22 cellular contexts compared by ENCODE assay signal in the genomic region with DNA sequence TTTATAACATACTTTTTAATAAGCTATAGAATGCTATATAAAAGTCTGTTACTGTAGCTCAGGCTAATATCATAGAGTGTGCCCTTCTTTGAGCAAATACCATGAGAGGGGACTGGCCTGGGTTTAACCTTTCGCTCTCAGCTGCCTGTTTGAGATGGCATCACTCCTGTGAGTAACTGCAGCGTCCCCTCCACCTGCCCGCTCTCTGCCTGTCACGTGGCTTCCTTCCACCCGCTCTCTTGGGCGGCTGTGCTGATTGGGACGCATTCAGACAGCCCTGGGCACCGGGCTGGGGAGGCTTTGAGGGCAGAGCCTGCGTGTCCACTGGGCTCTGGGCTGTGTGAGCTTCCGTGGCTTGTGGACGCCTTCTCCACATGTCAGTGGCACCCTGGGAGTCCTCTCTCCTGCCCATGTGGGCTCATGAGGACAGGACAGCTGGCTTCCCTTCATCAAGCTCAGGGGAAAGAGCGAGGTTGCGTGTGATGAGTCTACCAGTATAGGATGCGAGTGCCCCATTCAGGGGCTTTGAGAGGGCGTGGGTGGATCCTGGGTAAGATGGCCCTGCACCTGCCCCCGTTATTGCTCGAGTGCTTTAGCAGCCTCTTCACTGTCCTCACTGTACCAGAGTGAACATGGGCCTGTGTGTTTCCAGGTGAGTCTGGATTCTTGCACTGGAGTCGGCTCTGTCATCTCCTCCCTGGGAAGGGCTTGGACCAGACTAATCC. TPM values are rescaled to one million over a fixed set of nuclear protein-coding genes. Genes with fewer than 3 reads are reported as not detected.
A peak's percentile ranks its signal among the peaks of the same experiment; 100 is the strongest.
DNase-seq lines count a peak whose midpoint lies in the region; ATAC-seq and TF ChIP-seq lines count a peak whose summit lies in the region.
"Had no signal": no experiment of that assay in that cellular context is flagged by ENCODE, and none has a peak within 500 bp of the region (broad histone marks: within the 10 kb centered on the region; RNA-seq: fewer than 3 reads in every experiment).

No MANE protein-coding gene starts in this region.

- no peak overlapping the region for H4K91ac ChIP-seq in neuronal stem cell (ENCODE audit: low read depth, low read length, poor library complexity)

- ATAC-seq in activated T-helper 17 cell treated with anti-CD3 and anti-CD28 coated beads, Interleukin-2, amount 50 U/mL, for 72 hours (replicated peaks), result peak; percentile 12
- no peak for ATAC-seq in GM18907 (IDR thresholded peaks at IDR 0.05; ENCODE audit: unreplicated experiment)

- TF ChIP-seq CTCF in endothelial cell (IDR thresholded peaks at IDR 0.05; ENCODE audit: unreplicated experiment), result no peak

- H3K27me3 ChIP-seq in neuronal stem cell (ENCODE audit: control insufficient read depth in 3 of 3, insufficient read depth in 3 of 3, low read depth in 1 of 3, low read length in 3 of 3), result no peaks in the 10 kb centered on the region

- no peaks in the 10 kb centered on the region for H3K9me3 Mint-ChIP-seq in activated T-helper 17 cell treated with anti-CD3 and anti-CD28 coated beads, Interleukin-2, amount 50 U/mL, for 72 hours
- H3K9me3 Mint-ChIP-seq in endothelial cell (ENCODE audit: unreplicated experiment), result no peaks in the 10 kb centered on the region
- H3K9me3 Mint-ChIP-seq: H9, HFFc6 had no signal

- H4K8ac ChIP-seq in neuronal stem cell (ENCODE audit: low read depth, low read length), result peak overlapping the region; percentile 17

- no peak overlapping the region for H3K27ac Mint-ChIP-seq in activated T-helper 17 cell treated with anti-CD3 and anti-CD28 coated beads, Interleukin-2, amount 50 U/mL, for 72 hours
- H3K27ac Mint-ChIP-seq in endothelial cell (ENCODE audit: unreplicated experiment), result no peak overlapping the region
- H3K27ac Mint-ChIP-seq: CD4-positive, CD25-positive, alpha-beta regulatory T cell; HFFc6 had no signal

- peak overlapping the region; percentile 73 for H3K23ac ChIP-seq in neuronal stem cell (ENCODE audit: low read depth, low read length, poor library complexity)

- H2AK5ac ChIP-seq in neuronal stem cell (ENCODE audit: low read depth, low read length), result no peak overlapping the region

- H3K4me1 ChIP-seq in neuronal stem cell (ENCODE audit: control insufficient read depth in 2 of 2, insufficient read depth in 1 of 2, low read depth in 1 of 2, low read length in 2 of 2), result no peaks in the 10 kb centered on the region

- H2BK5ac ChIP-seq in neuronal stem cell (ENCODE audit: low read length), result no peak overlapping the region

- no peak overlapping the region for H2BK12ac ChIP-seq in neuronal stem cell (ENCODE audit: low read length)

- H3K4me1 Mint-ChIP-seq in activated T-helper 17 cell treated with anti-CD3 and anti-CD28 coated beads, Interleukin-2, amount 50 U/mL, for 72 hours, result no peaks in the 10 kb centered on the region
- H3K4me1 Mint-ChIP-seq in endothelial cell (ENCODE audit: unreplicated experiment), result no peaks in the 10 kb centered on the region
- H3K4me1 Mint-ChIP-seq: H9 had no signal

- no peaks in the 10 kb centered on the region for H3K27me3 Mint-ChIP-seq in activated T-helper 17 cell treated with anti-CD3 and anti-CD28 coated beads, Interleukin-2, amount 50 U/mL, for 72 hours
- peaks cover 9% of the 10 kb centered on the region for H3K27me3 Mint-ChIP-seq in endothelial cell (ENCODE audit: unreplicated experiment)
- H3K27me3 Mint-ChIP-seq: CD4-positive, CD25-positive, alpha-beta regulatory T cell had no signal

- H3K27ac ChIP-seq in neuronal stem cell (replicated peaks; ENCODE audit: low read length), result no peak overlapping the region
- H3K27ac ChIP-seq: GM23248, SK-N-MC had no signal

- H3K4me3 ChIP-seq in neuronal stem cell (ENCODE audit: low read length in 2 of 2), result no peak overlapping the region
- H3K4me3 ChIP-seq: GM23248, SK-N-MC had no signal

- WGBS in neuronal stem cell (ENCODE audit: extremely low coverage in 2 of 2, insufficient read length in 2 of 2, insufficient replicate concordance in 1 of 2), 2 donors, result no CpG with 5 or more reads among the region's 18 CpGs

- H3K79me1 ChIP-seq in neuronal stem cell (ENCODE audit: low read depth, low read length), result peaks cover 25% of the 10 kb centered on the region

- H2AFZ ChIP-seq in neuronal stem cell (ENCODE audit: low read length), result no peak overlapping the region
- H2AFZ ChIP-seq: GM23248 had no signal

- no peak overlapping the region for H3K4me2 ChIP-seq in neuronal stem cell (ENCODE audit: insufficient read depth, low read length, poor library complexity, severe bottlenecking)

- DNase-seq in endothelial cell (ENCODE audit: low spot score), result no peak
- DNase-seq in neuronal stem cell (ENCODE audit: low spot score), result no peak
- no peak for DNase-seq in SKM-1 (lab: John Stamatoyannopoulos, UW; ENCODE audit: unreplicated experiment)
- DNase-seq: CD4-positive, CD25-positive, alpha-beta regulatory T cell; COR-L47; DMS79; GM23248; H9; HFFc6; Karpas-422; NCI-H1048; NCI-H1417 treated with DMSO at 0.1 percent for 48 hours; NCI-H187; NCI-H2107; NCI-H446 treated with DMSO at 0.1 percent for 48 hours; NCI-H526 treated with DMSO at 0.1 percent for 48 hours; SHP77 had no signal

- peaks cover 0 to 3% of the 10 kb centered on the region in 2 donors for H3K9me3 ChIP-seq in neuronal stem cell (replicated peaks in 1 of 2; ENCODE audit: control insufficient read depth in 2 of 2, insufficient read depth in 1 of 2, low read depth in 1 of 2, low read length in 2 of 2)

- no peak overlapping the region for H3K4me3 Mint-ChIP-seq in activated T-helper 17 cell treated with anti-CD3 and anti-CD28 coated beads, Interleukin-2, amount 50 U/mL, for 72 hours
- H3K4me3 Mint-ChIP-seq in endothelial cell (ENCODE audit: unreplicated experiment), result peak overlapping the region; percentile 21
- H3K4me3 Mint-ChIP-seq: CD4-positive, CD25-positive, alpha-beta regulatory T cell; H9; HFFc6 had no signal

- no peak overlapping the region for H3K18ac ChIP-seq in neuronal stem cell (ENCODE audit: low read length)

- peaks cover 91% of the 10 kb centered on the region for H3K36me3 Mint-ChIP-seq in activated T-helper 17 cell treated with anti-CD3 and anti-CD28 coated beads, Interleukin-2, amount 50 U/mL, for 72 hours (ENCODE audit: low read depth)
- H3K36me3 Mint-ChIP-seq in endothelial cell (ENCODE audit: low read depth, unreplicated experiment), result peaks cover 62% of the 10 kb centered on the region

- H3K36me3 ChIP-seq in neuronal stem cell (replicated peaks in 1 of 2; ENCODE audit: control insufficient read depth in 2 of 2, insufficient read depth in 2 of 2, low read length in 2 of 2), result peaks cover 76 to 96% of the 10 kb centered on the region in 2 donors

- no peak overlapping the region for H3K9ac ChIP-seq in neuronal stem cell (ENCODE audit: low read depth, low read length, poor library complexity)
- H3K9ac ChIP-seq: GM23248 had no signal

- peak overlapping the region; percentile 17 for H2BK15ac ChIP-seq in neuronal stem cell (ENCODE audit: low read length)

- H3K4ac ChIP-seq in neuronal stem cell (ENCODE audit: low read length), result no peak overlapping the region

- H2BK120ac ChIP-seq in neuronal stem cell (ENCODE audit: low read depth, low read length), result no peak overlapping the region

- H3K14ac ChIP-seq in neuronal stem cell (ENCODE audit: low read length), result peak overlapping the region; percentile 56

RNA-seq across cellular contexts. Expression of a gene that starts 10.7 kb away (rescaled TPM):
- total RNA-seq in activated T-helper 17 cell treated with anti-CD3 and anti-CD28 coated beads, Interleukin-2, amount 50 U/mL, for 72 hours, result 10 to 100 TPM; 12.8 to 21.5 TPM
- 14.2 TPM for total RNA-seq in endothelial cell (ENCODE audit: unreplicated experiment)
- 0.14 TPM for polyA plus RNA-seq in neuronal stem cell (2013, experiment 1 of 2)
- polyA plus RNA-seq in neuronal stem cell (2013, experiment 2 of 2), result 0.25 TPM

RNA-seq across cellular contexts. Expression of a gene that starts 24.2 kb away (rescaled TPM):
- under 1 TPM; 0.13 to 0.22 TPM for total RNA-seq in activated T-helper 17 cell treated with anti-CD3 and anti-CD28 coated beads, Interleukin-2, amount 50 U/mL, for 72 hours
- total RNA-seq in endothelial cell (ENCODE audit: unreplicated experiment), result 149 TPM
- 0.13 TPM for polyA plus RNA-seq in neuronal stem cell (2013, experiment 1 of 2)
- polyA plus RNA-seq in neuronal stem cell (2013, experiment 2 of 2), result 0.08 TPM
- total RNA-seq: CD4-positive, CD25-positive, alpha-beta regulatory T cell; GM23248; M059J had no signal
- polyA plus RNA-seq: BJ; CD4-positive, CD25-positive, alpha-beta regulatory T cell; GM23248 had no signal

RNA-seq across cellular contexts. Expression of a gene that starts 37.7 kb away (rescaled TPM):
- total RNA-seq in activated T-helper 17 cell treated with anti-CD3 and anti-CD28 coated beads, Interleukin-2, amount 50 U/mL, for 72 hours, result 10 to 100 TPM; 52.0 to 79.9 TPM
- total RNA-seq in endothelial cell (ENCODE audit: unreplicated experiment), result 123 TPM
- polyA plus RNA-seq in neuronal stem cell (2013, experiment 1 of 2), result 111 TPM
- polyA plus RNA-seq in neuronal stem cell (2013, experiment 2 of 2), result 113 TPM

RNA-seq across cellular contexts. Expression of a gene that starts 44.3 kb away (rescaled TPM):
- total RNA-seq in activated T-helper 17 cell treated with anti-CD3 and anti-CD28 coated beads, Interleukin-2, amount 50 U/mL, for 72 hours, result 10 to 100 TPM; 88.5 to 97.4 TPM
- total RNA-seq in endothelial cell (ENCODE audit: unreplicated experiment), result 73.4 TPM
- 50.0 TPM for polyA plus RNA-seq in neuronal stem cell (2013, experiment 1 of 2)
- polyA plus RNA-seq in neuronal stem cell (2013, experiment 2 of 2), result 49.3 TPM

RNA-seq across cellular contexts. Expression of a gene that starts 45.8 kb away (rescaled TPM):
- total RNA-seq in activated T-helper 17 cell treated with anti-CD3 and anti-CD28 coated beads, Interleukin-2, amount 50 U/mL, for 72 hours, result 10 to 100 TPM; 21.4 to 32.7 TPM
- 5.0 TPM for total RNA-seq in endothelial cell (ENCODE audit: unreplicated experiment)
- polyA plus RNA-seq in neuronal stem cell (2013, experiment 1 of 2), result 6.5 TPM
- polyA plus RNA-seq in neuronal stem cell (2013, experiment 2 of 2), result 5.8 TPM

Comparison
In these comparisons a context has a peak if more than half of its experiments do, and no peak if none do; other contexts are left out.
1. RNA of a gene that starts 24.2 kb away (total RNA-seq): 149 TPM in endothelial cell (single experiment); 0.13 to 0.22 TPM in activated T-helper 17 cell treated with anti-CD3 and anti-CD28 coated beads, Interleukin-2, amount 50 U/mL, for 72 hours; every median in the first group is over 100 times any median in the second.